ENCODE assay signal across 38 cellular contexts in the genomic region with DNA sequence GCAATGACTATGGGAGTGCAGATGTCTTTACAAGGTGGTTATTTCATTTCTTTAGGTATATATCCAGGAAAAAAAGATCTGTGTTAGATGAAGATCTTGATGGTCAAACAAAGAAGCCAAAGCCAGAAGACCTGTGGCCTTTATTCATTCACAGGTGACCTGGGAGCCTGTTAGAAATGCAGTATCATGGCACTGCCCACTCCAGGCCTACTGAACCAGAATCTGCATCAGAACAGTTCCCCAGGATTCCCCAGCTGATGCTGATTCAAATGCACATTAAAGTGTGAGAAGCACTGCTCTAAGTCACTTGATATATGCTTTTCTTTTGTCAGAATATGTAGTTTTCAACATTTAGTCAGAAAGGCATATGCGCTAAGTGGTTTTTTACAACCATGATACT.
"Had no signal": no experiment of that assay in that cellular context is flagged by ENCODE, and none has a peak within 500 bp of the region (broad histone marks: within the 10 kb centered on the region; RNA-seq: fewer than 3 reads in every experiment).

No MANE protein-coding gene starts in this region.

- H3K27ac ChIP-seq: PC-9, RWPE1, VCaP had no signal

- H3K4me3 ChIP-seq: MG63, PC-9 had no signal

- H3K27ac Mint-ChIP-seq: activated CD4-positive, alpha-beta memory T cell treated with anti-CD3 and anti-CD28 coated beads, Interleukin-2, amount 10 ng/mL, durations not matched to agents 7 days and 5 days; activated naive CD8-positive, alpha-beta T cell treated with anti-CD3 and anti-CD28 coated beads for 36 hours; activated T-cell treated with anti-CD3 and anti-CD28 coated beads, Interleukin-2, amount 50 U/mL, for 72 hours; activated T-helper 17 cell treated with anti-CD3 and anti-CD28 coated beads, Interleukin-2, amount 50 U/mL, for 72 hours had no signal

- H3K9me3 Mint-ChIP-seq: activated T-helper 17 cell treated with anti-CD3 and anti-CD28 coated beads, Interleukin-2, amount 50 U/mL, for 72 hours had no signal

- H3K9me3 ChIP-seq: MG63 had no signal

- H3K27me3 ChIP-seq: brain microvascular endothelial cell, MG63 had no signal

- H3K27me3 Mint-ChIP-seq: activated naive CD8-positive, alpha-beta T cell treated with anti-CD3 and anti-CD28 coated beads for 36 hours; activated T-helper 17 cell treated with anti-CD3 and anti-CD28 coated beads, Interleukin-2, amount 50 U/mL, for 72 hours had no signal

- H3K36me3 Mint-ChIP-seq: activated naive CD8-positive, alpha-beta T cell treated with anti-CD3 and anti-CD28 coated beads for 36 hours had no signal

- ATAC-seq: activated T-cell treated with anti-CD3 and anti-CD28 coated beads, Interleukin-2, amount 50 U/mL, for 72 hours; activated T-helper 17 cell treated with anti-CD3 and anti-CD28 coated beads, Interleukin-2, amount 50 U/mL, for 72 hours; Right ventricle myocardium inferior; SK-N-SH treated with all-trans-retinoic acid at 6 μM for 48 hours had no signal

- H3K4me2 ChIP-seq: PC-9 had no signal

- H3K36me3 ChIP-seq: brain microvascular endothelial cell, MG63 had no signal

- FAIRE-seq: RCC 7860 had no signal

- H3K4me3 Mint-ChIP-seq: activated CD4-positive, alpha-beta memory T cell treated with anti-CD3 and anti-CD28 coated beads, Interleukin-2, amount 10 ng/mL, durations not matched to agents 7 days and 5 days; activated naive CD8-positive, alpha-beta T cell treated with anti-CD3 and anti-CD28 coated beads for 36 hours; activated T-cell treated with anti-CD3 and anti-CD28 coated beads, Interleukin-2, amount 50 U/mL, for 72 hours; activated T-helper 17 cell treated with anti-CD3 and anti-CD28 coated beads, Interleukin-2, amount 50 U/mL, for 72 hours had no signal

- DNase-seq: activated CD4-positive, alpha-beta memory T cell treated with anti-CD3 and anti-CD28 coated beads, Interleukin-2, amount 10 ng/mL, durations not matched to agents 7 days and 5 days; activated CD4-positive, alpha-beta T cell treated with anti-CD3 and anti-CD28 coated beads for 1 hour; activated CD4-positive, alpha-beta T cell treated with anti-CD3 and anti-CD28 coated beads for 48 hours; activated CD4-positive, CD25-positive, alpha-beta regulatory T cell; activated CD8-positive, alpha-beta memory T cell treated with anti-CD3 and anti-CD28 coated beads for 24 hours; activated effector memory CD4-positive, alpha-beta T cell treated with anti-CD3 and anti-CD28 coated beads, Interleukin-2, amount 50 U/mL, for 16 hours; activated naive CD4-positive, alpha-beta T cell; activated naive CD4-positive, alpha-beta T cell treated with anti-CD3 and anti-CD28 coated beads, Interleukin-2, amount 50 U/mL, for 16 hours; activated naive CD8-positive, alpha-beta T cell treated with anti-CD3 and anti-CD28 coated beads for 36 hours; activated T-cell treated with anti-CD3 and anti-CD28 coated beads, Interleukin-2, amount 50 U/mL, for 1 hour; activated T-cell treated with anti-CD3 and anti-CD28 coated beads, Interleukin-2, amount 50 U/mL, for 72 hours; amniotic stem cell; aorta; brain microvascular endothelial cell; central memory CD4-positive, alpha-beta T cell; Kasumi-1; MG63; NCI-H1048; NCI-H1105 treated with DMSO at 0.1 percent for 48 hours; NCI-H1436; NCI-H1694; NCI-H2029; NCI-H510A; NCI-H526; NCI-H748 treated with DMSO at 0.1 percent for 48 hours; NK-92 treated with Interleukin-12 subunit alpha and Interleukin-12 subunit beta, amount 100 ng/mL, for 24 hours; PC-9; SIG-M5; SW 1271; T-helper 1 cell; T-helper 2 cell; T-helper 9 cell had no signal

- H3K4me1 Mint-ChIP-seq: activated naive CD8-positive, alpha-beta T cell treated with anti-CD3 and anti-CD28 coated beads for 36 hours; activated T-helper 17 cell treated with anti-CD3 and anti-CD28 coated beads, Interleukin-2, amount 50 U/mL, for 72 hours had no signal
